In genomic region chr21:5085456-5085855, GRCh38 we compare ENCODE assay signal across 7 cellular contexts.
DNase-seq lines count a peak whose midpoint lies in the region; ATAC-seq, FAIRE-seq and TF ChIP-seq lines count a peak whose summit lies in the region.
"Not testable (repeated sequence)": the region's sequence is repeated elsewhere in the genome, so short reads cannot be mapped to it uniquely, and the experiment has no call there.

No MANE protein-coding gene starts in this region.

- not testable (repeated sequence) for H3K36me3 ChIP-seq in GM12878 (ENCODE audit: control insufficient read depth in 2 of 2, insufficient read depth in 2 of 2, low read length in 1 of 2); HepG2 (replicated peaks in 1 of 2; ENCODE audit: control insufficient read depth in 1 of 2, insufficient read depth in 2 of 2, low read length in 2 of 2); prostate gland; spleen; transverse colon

- intact Hi-C loops in GM12878 (cut with micrococcal nuclease; ENCODE audit: unreplicated experiment); left colon (cut with DNase I, micrococcal nuclease); HepG2 (cut with micrococcal nuclease; ENCODE audit: unreplicated experiment); prostate gland (cut with DNase I); spleen (cut with DNase I; ENCODE audit: low total_unique reads); transverse colon (cut with DNase I; ENCODE audit: low total_unique reads): not testable (repeated sequence)

- not testable (repeated sequence) for H3K27me3 ChIP-seq in GM12878 (replicated peaks in 1 of 2; ENCODE audit: control insufficient read depth in 2 of 2, insufficient read depth in 2 of 2, low read length in 1 of 2); HepG2 (ENCODE audit: control insufficient read depth in 1 of 2, insufficient read depth in 2 of 2, low read length in 2 of 2); prostate gland (replicated peaks; ENCODE audit: insufficient read depth); spleen (replicated peaks in 1 of 7); transverse colon

- WGBS in GM12878 (ENCODE audit: insufficient coverage, insufficient replicate concordance, low lambda C conversion rate, missing lambda C conversion rate): 50% methylated on average over 2 of the region's 13 CpGs
- WGBS in HepG2 (ENCODE audit: low lambda C conversion rate): no CpG with 5 or more reads among the region's 13 CpGs
- WGBS in prostate gland: no CpG with 5 or more reads among the region's 13 CpGs
- WGBS in spleen, 5 donors: 65% methylated on average over 6 of the region's 13 CpGs; no CpG with 5 or more reads in 4 of the 5 donors
- WGBS in transverse colon (ENCODE audit: low coverage in 1 of 2), 2 donors: no CpG with 5 or more reads among the region's 13 CpGs

- not testable (repeated sequence) for H3K9me3 ChIP-seq in GM12878 (replicated peaks; ENCODE audit: control insufficient read depth, insufficient read depth, low read length); HepG2 (ENCODE audit: low read length); prostate gland; spleen; transverse colon

- not testable (repeated sequence) for TF ChIP-seq CTCF in GM12878 (IDR thresholded peaks at IDR 0.05 in 2 of 3, conservative IDR thresholded peaks at IDR 0.05 in 1 of 3; ENCODE audit: control insufficient read depth in 2 of 3, extremely low read depth in 1 of 3, insufficient read depth in 1 of 3, low read depth in 3 of 3, low read length in 3 of 3); HepG2 (CRISPR knock-in tag; IDR thresholded peaks at IDR 0.05); prostate gland (IDR thresholded peaks at IDR 0.05); spleen (IDR thresholded peaks at IDR 0.05 in 8 of 11, conservative IDR thresholded peaks at IDR 0.05 in 3 of 11); transverse colon (IDR thresholded peaks at IDR 0.05)

- CTCF ChIA-PET in GM12878 (lab: Yijun Ruan, JAX); HepG2 (lab: Yijun Ruan, JAX; ENCODE audit: low intra/inter-chr PET ratio, low total read pairs): not testable (repeated sequence)

- SMC1A ChIA-PET in GM12878 (lab: Charles Lee; ENCODE audit: uncharacterized antibody, unreplicated experiment): not testable (repeated sequence)

- ATAC-seq in GM12878: peak; percentile 16
- ATAC-seq in left colon: peak; percentile 89
- peak; percentile 73 for ATAC-seq in HepG2

- not testable (repeated sequence) for FAIRE-seq in GM12878 (lab: Jason Lieb, UNC); HepG2 (lab: Jason Lieb, UNC)

- POLR2A ChIA-PET in GM12878 (lab: Charles Lee); HepG2 (lab: Yijun Ruan, JAX): not testable (repeated sequence)

- not testable (repeated sequence) for H3K9ac ChIP-seq in GM12878 (ENCODE audit: control insufficient read depth, insufficient read depth, low read length); HepG2 (ENCODE audit: insufficient read depth, low read depth, low read length)

- not testable (repeated sequence) for H3K79me2 ChIP-seq in GM12878 (ENCODE audit: control insufficient read depth, insufficient read depth, low read length); HepG2 (ENCODE audit: insufficient read depth, low read length)

- TF ChIP-seq POLR2A in GM12878 (IDR thresholded peaks at IDR 0.05; ENCODE audit: low read depth, low read length); HepG2 (IDR thresholded peaks at IDR 0.05; ENCODE audit: insufficient read depth in 1 of 2, low read depth in 2 of 2, low read length in 2 of 2); prostate gland (IDR thresholded peaks at IDR 0.05); spleen (IDR thresholded peaks at IDR 0.05); transverse colon (IDR thresholded peaks at IDR 0.05): not testable (repeated sequence)

- H3K4me3 ChIP-seq in GM12878; HepG2 (replicated peaks in 1 of 3; ENCODE audit: insufficient read depth in 1 of 3, low read depth in 2 of 3, low read length in 3 of 3); prostate gland; spleen; transverse colon: not testable (repeated sequence)

- DNase-seq in GM12878 (ENCODE audit: low read depth, low spot score); HepG2 (ENCODE audit: low spot score): not testable (repeated sequence)
- DNase-seq in left colon (peak; percentile 56 to 59), mucosa of gallbladder (ENCODE audit: low spot score) (peak; percentile 15), prostate gland (ENCODE audit: low spot score) (peak; percentile 3), spleen (peak; percentile 42), transverse colon (peak; percentile 45)

- in situ Hi-C loops in GM12878 (cut with MboI); HepG2 (cut with HindIII; ENCODE audit: extremely low pct_ligation_motif_present, low pct_unique_long_range_greater_than_20kb); transverse colon (cut with MboI; ENCODE audit: low pct_ligation_motif_present in 1 of 4, low pct_unique_long_range_greater_than_20kb in 1 of 4, low sequenced_read_pairs in 3 of 4): not testable (repeated sequence)

- TF ChIP-seq RAD21 in GM12878 (IDR thresholded peaks at IDR 0.05; ENCODE audit: insufficient read depth, low read depth, low read length); HepG2 (CRISPR knock-in tag; IDR thresholded peaks at IDR 0.05): not testable (repeated sequence)

- H3K4me2 ChIP-seq in GM12878 (ENCODE audit: control insufficient read depth, insufficient read depth); HepG2 (ENCODE audit: low read depth, low read length): not testable (repeated sequence)

- H3K27ac ChIP-seq in GM12878 (ENCODE audit: control insufficient read depth, insufficient read depth); HepG2 (ENCODE audit: extremely low read length, insufficient read depth, low read length); prostate gland; transverse colon: not testable (repeated sequence)
- H3K27ac ChIP-seq in spleen: peak overlapping the region in 1 of 8 donors; percentile 48

- RAD21 ChIA-PET in GM12878 (lab: Charles Lee; ENCODE audit: unreplicated experiment): not testable (repeated sequence)

- not testable (repeated sequence) for H2AFZ ChIP-seq in GM12878 (ENCODE audit: control insufficient read depth, low read depth, low read length); HepG2 (ENCODE audit: low read length)

- not testable (repeated sequence) for BruUV-seq in GM12878 (replicated peaks; lab: Mats Ljungman, UMichigan); HepG2 (replicated peaks; lab: Mats Ljungman, UMichigan)

- not testable (repeated sequence) for TF ChIP-seq EP300 in GM12878 (IDR thresholded peaks at IDR 0.05; ENCODE audit: borderline replicate concordance in 1 of 2, control insufficient read depth in 1 of 2, low read depth in 2 of 2, low read length in 2 of 2); HepG2 (IDR thresholded peaks at IDR 0.05; ENCODE audit: low read depth in 2 of 2, low read length in 2 of 2); HepG2 (CRISPR knock-in tag; IDR thresholded peaks at IDR 0.05; ENCODE audit: borderline replicate concordance); transverse colon (IDR thresholded peaks at IDR 0.05; ENCODE audit: low read depth)

- not testable (repeated sequence) for H4K20me1 ChIP-seq in GM12878 (ENCODE audit: control insufficient read depth, insufficient read depth); HepG2 (ENCODE audit: insufficient read depth, low read length)

- H3K4me1 ChIP-seq in GM12878 (ENCODE audit: control insufficient read depth, insufficient read depth, low read length); HepG2 (ENCODE audit: insufficient read depth, low read length); prostate gland (replicated peaks); spleen; transverse colon: not testable (repeated sequence)

TF ChIP-seq in HepG2, 621 proteins besides CTCF, POLR2A, EP300 and RAD21:
- TF ChIP-seq ELF3 (CRISPR knock-in tag; IDR thresholded peaks at IDR 0.05): 0 out of 2 replicates have a peak, but pooled peaks have one; percentile 13
- peak; percentile 61; the same call in 1 of the 2 replicates for TF ChIP-seq RARA (CRISPR knock-in tag; IDR thresholded peaks at IDR 0.05)
- TF ChIP-seq HNF4A (CRISPR knock-in tag; IDR thresholded peaks at IDR 0.05): peak; percentile 24; the same call in 1 of the 2 replicates

Comparison
In these comparisons a context has a peak if more than half of its experiments do, and no peak if none do; other contexts are left out.
1. ATAC-seq: peak in every context shown above with its lines; median percentile 89 in left colon; 73 in HepG2; 16 in GM12878.